Comparison of ENCODE assay signal across 14 cellular contexts in genomic region chr12:10027311-10028099, GRCh38. TPM values are rescaled to one million over a fixed set of nuclear protein-coding genes. Genes with fewer than 3 reads are reported as not detected.
DNase-seq lines count a peak whose midpoint lies in the region; TF ChIP-seq lines count a peak whose summit lies in the region.
"Had no signal": no experiment of that assay in that cellular context is flagged by ENCODE, and none has a peak within 500 bp of the region (broad histone marks: within the 10 kb centered on the region; RNA-seq: fewer than 3 reads in every experiment).

No MANE protein-coding gene starts in this region.

- peaks cover 4% of the 10 kb centered on the region for H3K36me3 Mint-ChIP-seq in HFFc6 (ENCODE audit: low read depth)
- H3K36me3 Mint-ChIP-seq: activated naive CD4-positive, alpha-beta T cell treated with anti-CD3 and anti-CD28 coated beads, Interleukin-2, amount 10 ng/mL, durations not matched to agents 7 days and 5 days had no signal

- H3K27me3 ChIP-seq in H7 (ENCODE audit: control insufficient read depth, insufficient read depth, low read length): no peaks in the 10 kb centered on the region
- H3K27me3 ChIP-seq: suprapubic skin had no signal

- H3K4me3 ChIP-seq in foreskin fibroblast (ENCODE audit: low read depth in 1 of 2, low read length in 2 of 2) (no peak overlapping the region), H7 (ENCODE audit: insufficient read depth, low read depth, low read length) (no peak overlapping the region)
- H3K4me3 ChIP-seq: suprapubic skin had no signal

- H3K9me3 Mint-ChIP-seq in HFFc6: no peaks in the 10 kb centered on the region
- H3K9me3 Mint-ChIP-seq: activated naive CD4-positive, alpha-beta T cell treated with anti-CD3 and anti-CD28 coated beads, Interleukin-2, amount 10 ng/mL, durations not matched to agents 7 days and 5 days had no signal

- no peaks in the 10 kb centered on the region for H3K27me3 Mint-ChIP-seq in HFFc6 (ENCODE audit: insufficient read depth)

- TF ChIP-seq CTCF in HFFc6 (IDR thresholded peaks at IDR 0.05): peak; percentile 22; the same call in 1 of the 2 replicates
- TF ChIP-seq CTCF in foreskin fibroblast (IDR thresholded peaks at IDR 0.05; ENCODE audit: low read depth, low read length): no peak
- no peak for TF ChIP-seq CTCF in GM13976 (IDR thresholded peaks at IDR 0.05; ENCODE audit: borderline replicate concordance, control extremely low read depth, extremely low read depth, insufficient read depth, missing control alignments)

- peak; percentile 40 for DNase-seq in A172 (ENCODE audit: low spot score)
- peak; percentile 54 for DNase-seq in HFFc6
- DNase-seq in SKM-1 (lab: John Stamatoyannopoulos, UW; ENCODE audit: unreplicated experiment): peak; percentile 39
- DNase-seq in foreskin fibroblast: peak; percentile 6 to 35
- no peak for DNase-seq in kidney glomerular epithelial cell (lab: John Stamatoyannopoulos, UW)
- no peak for DNase-seq in cortex of kidney (lab: John Stamatoyannopoulos, UW)
- no peak for DNase-seq in H7
- no peak for DNase-seq in GM13976 (ENCODE audit: low spot score)
- DNase-seq: activated CD4-positive, alpha-beta T cell treated with anti-CD3 and anti-CD28 coated beads for 48 hours; activated naive CD4-positive, alpha-beta T cell treated with anti-CD3 and anti-CD28 coated beads, Interleukin-2, amount 10 ng/mL, durations not matched to agents 7 days and 5 days; effector CD4-positive, alpha-beta T cell; NCI-H187 had no signal

- in situ Hi-C loops in GM13976 (cut with MboI; ENCODE audit: low sequenced_read_pairs, unreplicated experiment): no loop called here

- H3K4me3 Mint-ChIP-seq in HFFc6: peak overlapping the region; percentile 64
- H3K4me3 Mint-ChIP-seq: activated naive CD4-positive, alpha-beta T cell treated with anti-CD3 and anti-CD28 coated beads, Interleukin-2, amount 10 ng/mL, durations not matched to agents 7 days and 5 days; neural crest cell had no signal

- H3K36me3 ChIP-seq in H7 (replicated peaks; ENCODE audit: control insufficient read depth, insufficient read depth, low read length): no peaks in the 10 kb centered on the region
- H3K36me3 ChIP-seq: suprapubic skin had no signal

- peak overlapping the region; percentile 94 for H3K27ac Mint-ChIP-seq in HFFc6
- H3K27ac Mint-ChIP-seq: activated naive CD4-positive, alpha-beta T cell treated with anti-CD3 and anti-CD28 coated beads, Interleukin-2, amount 10 ng/mL, durations not matched to agents 7 days and 5 days had no signal

- H3K4me1 Mint-ChIP-seq in HFFc6 (ENCODE audit: low read depth): peaks cover 52% of the 10 kb centered on the region
- H3K4me1 Mint-ChIP-seq: activated naive CD4-positive, alpha-beta T cell treated with anti-CD3 and anti-CD28 coated beads, Interleukin-2, amount 10 ng/mL, durations not matched to agents 7 days and 5 days; neural crest cell had no signal

RNA-seq across cellular contexts. Expression of gene CLEC9A, which starts 3.0 kb away (rescaled TPM):
- not detected in 2 replicates for total RNA-seq in A172 (2014; rRNA removed; shearing (Covaris generic))
- not detected for total RNA-seq in HFFc6 (2021; fragmentation: NEBNext Ultra II Directional; extraction: Animal tissue kit (Norgen Biotek cat#: 25700))
- total RNA-seq in H7 (2014; rRNA removed; shearing (Covaris generic)): not detected in 2 replicates
- total RNA-seq: neural crest cell, suprapubic skin had no signal

RNA-seq across cellular contexts. Expression of gene CLEC12B, which starts 17.1 kb away (rescaled TPM):
- 0.05 TPM in 1 of 2 replicates, not detected in the other for total RNA-seq in A172 (2014; rRNA removed; shearing (Covaris generic))
- under 1 TPM; 0.24 to 0.40 (median 0.36) TPM for total RNA-seq in HFFc6 (2021; fragmentation: NEBNext Ultra II Directional; extraction: Animal tissue kit (Norgen Biotek cat#: 25700))
- not detected in 2 replicates for total RNA-seq in H7 (2014; rRNA removed; shearing (Covaris generic))
- total RNA-seq: neural crest cell had no signal

RNA-seq across cellular contexts. Expression of gene CLEC1B, which starts 28.6 kb away (rescaled TPM):
- total RNA-seq in A172 (2014; rRNA removed; shearing (Covaris generic)): not detected in 2 replicates
- not detected for total RNA-seq in HFFc6 (2021; fragmentation: NEBNext Ultra II Directional; extraction: Animal tissue kit (Norgen Biotek cat#: 25700))
- not detected in 2 replicates for total RNA-seq in H7 (2014; rRNA removed; shearing (Covaris generic))
- total RNA-seq: neural crest cell, suprapubic skin had no signal

RNA-seq across cellular contexts. Expression of gene CLEC12A, which starts 56.3 kb away (rescaled TPM):
- total RNA-seq in A172 (2014; rRNA removed; shearing (Covaris generic)): 0.07 TPM in 1 of 2 replicates, not detected in the other
- total RNA-seq in HFFc6 (2021; fragmentation: NEBNext Ultra II Directional; extraction: Animal tissue kit (Norgen Biotek cat#: 25700)): not detected
- not detected in 2 replicates for total RNA-seq in H7 (2014; rRNA removed; shearing (Covaris generic))
- total RNA-seq: neural crest cell had no signal

Comparison
In these comparisons a context has a peak if more than half of its experiments do, and no peak if none do; other contexts are left out.
1. DNase-seq: peak in A172 (single experiment), HFFc6 (single experiment), SKM-1 (single experiment) and foreskin fibroblast (2 of 2); none in kidney glomerular epithelial cell (single experiment), cortex of kidney (single experiment), H7 (single experiment) and GM13976 (single experiment).